27 cellular contexts compared by ENCODE assay signal in the genomic region with DNA sequence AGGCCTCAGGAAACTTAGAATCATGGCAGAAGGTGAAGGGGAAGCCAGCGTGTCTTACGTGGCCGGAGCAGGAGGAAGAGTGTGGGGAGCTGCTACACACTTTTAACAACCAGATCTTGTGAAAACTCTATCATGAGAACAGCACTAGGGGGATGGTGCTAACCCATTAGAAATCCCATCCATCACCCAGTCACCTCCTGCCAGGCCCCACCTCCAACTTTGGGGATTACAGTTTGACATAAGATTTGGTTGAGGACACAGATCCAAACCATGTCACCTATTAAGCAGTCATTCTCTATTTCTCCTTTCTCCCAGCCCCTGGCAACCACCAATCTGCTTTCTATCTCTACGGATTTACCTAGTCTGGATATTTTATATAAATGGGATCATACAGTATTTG.
"Had no signal": no experiment of that assay in that cellular context is flagged by ENCODE, and none has a peak within 500 bp of the region (broad histone marks: within the 10 kb centered on the region; RNA-seq: fewer than 3 reads in every experiment).

No MANE protein-coding gene starts in this region.

- H3K27ac Mint-ChIP-seq: activated naive CD8-positive, alpha-beta T cell; activated T-cell treated with anti-CD3 and anti-CD28 coated beads, Interleukin-2, amount 50 U/mL, for 72 hours; stimulated activated effector memory CD8-positive, alpha-beta T cell treated with anti-CD3 and anti-CD28 coated beads, Interleukin-12 subunit alpha, Interleukin-12 subunit beta, amount 100 ng/mL, for 72 hours; stimulated activated naive CD8-positive, alpha-beta T cell treated with anti-CD3 and anti-CD28 coated beads, Interleukin-15, Interleukin-2, amounts not matched to agents 100 ng/mL and 50 ng/mL, for 24 hours had no signal

- H3K9me3 ChIP-seq: adrenal gland, body of pancreas, thoracic aorta had no signal

- H3K36me3 ChIP-seq: adrenal gland, left ventricle myocardium inferior, sigmoid colon, thoracic aorta had no signal

- H3K27me3 ChIP-seq: adrenal gland, body of pancreas, dorsolateral prefrontal cortex, sigmoid colon had no signal

- ATAC-seq: activated T-cell treated with anti-CD3 and anti-CD28 coated beads, Interleukin-2, amount 50 U/mL, for 72 hours; body of pancreas; psoas muscle; stimulated activated effector memory CD8-positive, alpha-beta T cell treated with anti-CD3 and anti-CD28 coated beads, Interleukin-12 subunit alpha, Interleukin-12 subunit beta, amount 100 ng/mL, for 72 hours; WTC11 had no signal

- DNase-seq: activated CD4-positive, alpha-beta T cell treated with anti-CD3 and anti-CD28 coated beads, Interleukin-2, amount 50 U/mL, for 1 hour; activated naive CD4-positive, alpha-beta T cell treated with Interleukin-2 at 50 U/mL for 16 hours; activated T-cell treated with anti-CD3 and anti-CD28 coated beads for 4 hours; activated T-cell treated with anti-CD3 and anti-CD28 coated beads, Interleukin-2, amount 50 U/mL, for 72 hours; adrenal gland; aorta; body of pancreas; cerebellar nuclear complex; dorsolateral prefrontal cortex; effector memory CD4-positive, alpha-beta T cell; islet precursor cell; left ventricle myocardium inferior; nucleus accumbens; psoas muscle; sigmoid colon; small intestine; stimulated activated CD4-positive, alpha-beta T cell treated with anti-CD3 and anti-CD28 coated beads, Interleukin-4, amount 100 ng/mL, for 24 hours; T-helper 9 cell; trophoblast cell had no signal

- H3K4me1 Mint-ChIP-seq: stimulated activated effector memory CD8-positive, alpha-beta T cell treated with anti-CD3 and anti-CD28 coated beads, Interleukin-12 subunit alpha, Interleukin-12 subunit beta, amount 100 ng/mL, for 72 hours had no signal

- H3K36me3 Mint-ChIP-seq: stimulated activated effector memory CD8-positive, alpha-beta T cell treated with anti-CD3 and anti-CD28 coated beads, Interleukin-12 subunit alpha, Interleukin-12 subunit beta, amount 100 ng/mL, for 72 hours had no signal

- H2AFZ ChIP-seq: parathyroid adenoma had no signal

- H3K27me3 Mint-ChIP-seq: activated naive CD8-positive, alpha-beta T cell; stimulated activated naive CD8-positive, alpha-beta T cell treated with anti-CD3 and anti-CD28 coated beads, Interleukin-15, Interleukin-2, amounts not matched to agents 100 ng/mL and 50 ng/mL, for 24 hours had no signal

- H3K4me1 ChIP-seq: body of pancreas, psoas muscle had no signal

- H3K27ac ChIP-seq: adrenal gland, coronary artery, dorsolateral prefrontal cortex, left ventricle myocardium inferior, parathyroid adenoma, psoas muscle, sigmoid colon, thoracic aorta had no signal

- H3K9me3 Mint-ChIP-seq: activated T-cell treated with anti-CD3 and anti-CD28 coated beads, Interleukin-2, amount 50 U/mL, for 72 hours; stimulated activated effector memory CD8-positive, alpha-beta T cell treated with anti-CD3 and anti-CD28 coated beads, Interleukin-12 subunit alpha, Interleukin-12 subunit beta, amount 100 ng/mL, for 72 hours; stimulated activated naive CD8-positive, alpha-beta T cell treated with anti-CD3 and anti-CD28 coated beads, Interleukin-15, Interleukin-2, amounts not matched to agents 100 ng/mL and 50 ng/mL, for 24 hours; WTC11 had no signal

- H3K4me3 ChIP-seq: adrenal gland, body of pancreas, coronary artery, dorsolateral prefrontal cortex, left ventricle myocardium inferior, lung, psoas muscle, sigmoid colon, thoracic aorta had no signal

- H3K4me3 Mint-ChIP-seq: activated naive CD8-positive, alpha-beta T cell; activated T-cell treated with anti-CD3 and anti-CD28 coated beads, Interleukin-2, amount 50 U/mL, for 72 hours; stimulated activated effector memory CD8-positive, alpha-beta T cell treated with anti-CD3 and anti-CD28 coated beads, Interleukin-12 subunit alpha, Interleukin-12 subunit beta, amount 100 ng/mL, for 72 hours; stimulated activated naive CD8-positive, alpha-beta T cell treated with anti-CD3 and anti-CD28 coated beads, Interleukin-15, Interleukin-2, amounts not matched to agents 100 ng/mL and 50 ng/mL, for 24 hours; WTC11 had no signal
